In the genomic region with DNA sequence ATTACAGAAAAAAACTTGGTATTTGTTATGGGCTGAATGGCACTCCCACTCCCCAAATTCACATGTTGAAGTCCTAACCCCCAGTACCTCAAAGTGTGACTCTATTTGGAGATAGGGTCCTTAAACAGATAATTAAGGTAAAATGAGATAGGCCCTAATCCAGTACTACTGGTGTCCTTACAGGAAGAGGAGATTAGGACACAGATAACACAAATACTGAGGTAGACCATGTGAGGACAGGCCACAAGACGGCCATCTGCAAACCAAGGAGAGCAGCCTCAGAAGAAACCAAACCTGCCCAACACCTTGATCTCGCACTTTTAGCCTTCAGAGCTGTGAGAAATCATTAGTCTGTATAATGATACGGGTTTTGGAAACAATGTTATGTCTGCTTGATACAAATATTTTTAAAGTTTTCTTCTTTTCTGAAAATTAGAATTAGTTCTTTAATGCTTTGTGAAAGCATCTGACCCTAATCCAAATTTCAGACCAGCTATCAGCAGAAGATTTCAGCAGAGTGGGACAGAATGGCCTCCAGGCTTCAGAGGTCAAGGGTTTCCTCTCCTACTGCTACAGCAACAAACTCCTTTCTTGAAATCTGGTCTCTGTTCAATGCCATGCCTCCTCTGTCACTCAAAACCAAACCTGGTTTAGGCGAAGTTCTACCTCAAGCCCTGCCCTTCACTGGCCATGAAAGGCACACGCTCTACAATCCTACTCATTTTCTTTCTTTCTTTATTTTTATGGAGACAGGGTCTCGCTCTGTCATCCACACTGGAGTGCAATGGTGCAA, we compare ENCODE assay signal across 1 cellular context.
TF ChIP-seq lines count a peak whose summit lies in the region.

No MANE protein-coding gene starts in this region.

TF ChIP-seq in GM23338, 12 proteins besides CTCF, POLR2A, EP300 and RAD21 (continued from another document):
- TF ChIP-seq, protein P1, sequence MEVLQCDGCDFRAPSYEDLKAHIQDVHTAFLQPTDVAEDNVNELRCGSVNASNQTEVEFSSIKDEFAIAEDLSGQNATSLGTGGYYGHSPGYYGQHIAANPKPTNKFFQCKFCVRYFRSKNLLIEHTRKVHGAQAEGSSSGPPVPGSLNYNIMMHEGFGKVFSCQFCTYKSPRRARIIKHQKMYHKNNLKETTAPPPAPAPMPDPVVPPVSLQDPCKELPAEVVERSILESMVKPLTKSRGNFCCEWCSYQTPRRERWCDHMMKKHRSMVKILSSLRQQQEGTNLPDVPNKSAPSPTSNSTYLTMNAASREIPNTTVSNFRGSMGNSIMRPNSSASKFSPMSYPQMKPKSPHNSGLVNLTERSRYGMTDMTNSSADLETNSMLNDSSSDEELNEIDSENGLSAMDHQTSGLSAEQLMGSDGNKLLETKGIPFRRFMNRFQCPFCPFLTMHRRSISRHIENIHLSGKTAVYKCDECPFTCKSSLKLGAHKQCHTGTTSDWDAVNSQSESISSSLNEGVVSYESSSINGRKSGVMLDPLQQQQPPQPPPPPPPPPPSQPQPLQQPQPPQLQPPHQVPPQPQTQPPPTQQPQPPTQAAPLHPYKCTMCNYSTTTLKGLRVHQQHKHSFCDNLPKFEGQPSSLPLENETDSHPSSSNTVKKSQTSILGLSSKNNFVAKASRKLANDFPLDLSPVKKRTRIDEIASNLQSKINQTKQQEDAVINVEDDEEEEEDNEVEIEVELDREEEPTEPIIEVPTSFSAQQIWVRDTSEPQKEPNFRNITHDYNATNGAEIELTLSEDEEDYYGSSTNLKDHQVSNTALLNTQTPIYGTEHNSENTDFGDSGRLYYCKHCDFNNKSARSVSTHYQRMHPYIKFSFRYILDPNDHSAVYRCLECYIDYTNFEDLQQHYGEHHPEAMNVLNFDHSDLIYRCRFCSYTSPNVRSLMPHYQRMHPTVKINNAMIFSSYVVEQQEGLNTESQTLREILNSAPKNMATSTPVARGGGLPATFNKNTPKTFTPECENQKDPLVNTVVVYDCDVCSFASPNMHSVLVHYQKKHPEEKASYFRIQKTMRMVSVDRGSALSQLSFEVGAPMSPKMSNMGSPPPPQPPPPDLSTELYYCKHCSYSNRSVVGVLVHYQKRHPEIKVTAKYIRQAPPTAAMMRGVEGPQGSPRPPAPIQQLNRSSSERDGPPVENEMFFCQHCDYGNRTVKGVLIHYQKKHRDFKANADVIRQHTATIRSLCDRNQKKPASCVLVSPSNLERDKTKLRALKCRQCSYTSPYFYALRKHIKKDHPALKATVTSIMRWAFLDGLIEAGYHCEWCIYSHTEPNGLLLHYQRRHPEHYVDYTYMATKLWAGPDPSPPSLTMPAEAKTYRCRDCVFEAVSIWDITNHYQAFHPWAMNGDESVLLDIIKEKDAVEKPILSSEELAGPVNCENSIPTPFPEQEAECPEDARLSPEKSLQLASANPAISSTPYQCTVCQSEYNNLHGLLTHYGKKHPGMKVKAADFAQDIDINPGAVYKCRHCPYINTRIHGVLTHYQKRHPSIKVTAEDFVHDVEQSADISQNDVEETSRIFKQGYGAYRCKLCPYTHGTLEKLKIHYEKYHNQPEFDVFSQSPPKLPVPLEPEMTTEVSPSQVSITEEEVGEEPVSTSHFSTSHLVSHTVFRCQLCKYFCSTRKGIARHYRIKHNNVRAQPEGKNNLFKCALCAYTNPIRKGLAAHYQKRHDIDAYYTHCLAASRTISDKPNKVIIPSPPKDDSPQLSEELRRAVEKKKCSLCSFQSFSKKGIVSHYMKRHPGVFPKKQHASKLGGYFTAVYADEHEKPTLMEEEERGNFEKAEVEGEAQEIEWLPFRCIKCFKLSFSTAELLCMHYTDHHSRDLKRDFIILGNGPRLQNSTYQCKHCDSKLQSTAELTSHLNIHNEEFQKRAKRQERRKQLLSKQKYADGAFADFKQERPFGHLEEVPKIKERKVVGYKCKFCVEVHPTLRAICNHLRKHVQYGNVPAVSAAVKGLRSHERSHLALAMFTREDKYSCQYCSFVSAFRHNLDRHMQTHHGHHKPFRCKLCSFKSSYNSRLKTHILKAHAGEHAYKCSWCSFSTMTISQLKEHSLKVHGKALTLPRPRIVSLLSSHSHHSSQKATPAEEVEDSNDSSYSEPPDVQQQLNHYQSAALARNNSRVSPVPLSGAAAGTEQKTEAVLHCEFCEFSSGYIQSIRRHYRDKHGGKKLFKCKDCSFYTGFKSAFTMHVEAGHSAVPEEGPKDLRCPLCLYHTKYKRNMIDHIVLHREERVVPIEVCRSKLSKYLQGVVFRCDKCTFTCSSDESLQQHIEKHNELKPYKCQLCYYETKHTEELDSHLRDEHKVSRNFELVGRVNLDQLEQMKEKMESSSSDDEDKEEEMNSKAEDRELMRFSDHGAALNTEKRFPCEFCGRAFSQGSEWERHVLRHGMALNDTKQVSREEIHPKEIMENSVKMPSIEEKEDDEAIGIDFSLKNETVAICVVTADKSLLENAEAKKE (CRISPR knock-in tag; IDR thresholded peaks at IDR 0.05), result no peak
- TF ChIP-seq, protein P2, sequence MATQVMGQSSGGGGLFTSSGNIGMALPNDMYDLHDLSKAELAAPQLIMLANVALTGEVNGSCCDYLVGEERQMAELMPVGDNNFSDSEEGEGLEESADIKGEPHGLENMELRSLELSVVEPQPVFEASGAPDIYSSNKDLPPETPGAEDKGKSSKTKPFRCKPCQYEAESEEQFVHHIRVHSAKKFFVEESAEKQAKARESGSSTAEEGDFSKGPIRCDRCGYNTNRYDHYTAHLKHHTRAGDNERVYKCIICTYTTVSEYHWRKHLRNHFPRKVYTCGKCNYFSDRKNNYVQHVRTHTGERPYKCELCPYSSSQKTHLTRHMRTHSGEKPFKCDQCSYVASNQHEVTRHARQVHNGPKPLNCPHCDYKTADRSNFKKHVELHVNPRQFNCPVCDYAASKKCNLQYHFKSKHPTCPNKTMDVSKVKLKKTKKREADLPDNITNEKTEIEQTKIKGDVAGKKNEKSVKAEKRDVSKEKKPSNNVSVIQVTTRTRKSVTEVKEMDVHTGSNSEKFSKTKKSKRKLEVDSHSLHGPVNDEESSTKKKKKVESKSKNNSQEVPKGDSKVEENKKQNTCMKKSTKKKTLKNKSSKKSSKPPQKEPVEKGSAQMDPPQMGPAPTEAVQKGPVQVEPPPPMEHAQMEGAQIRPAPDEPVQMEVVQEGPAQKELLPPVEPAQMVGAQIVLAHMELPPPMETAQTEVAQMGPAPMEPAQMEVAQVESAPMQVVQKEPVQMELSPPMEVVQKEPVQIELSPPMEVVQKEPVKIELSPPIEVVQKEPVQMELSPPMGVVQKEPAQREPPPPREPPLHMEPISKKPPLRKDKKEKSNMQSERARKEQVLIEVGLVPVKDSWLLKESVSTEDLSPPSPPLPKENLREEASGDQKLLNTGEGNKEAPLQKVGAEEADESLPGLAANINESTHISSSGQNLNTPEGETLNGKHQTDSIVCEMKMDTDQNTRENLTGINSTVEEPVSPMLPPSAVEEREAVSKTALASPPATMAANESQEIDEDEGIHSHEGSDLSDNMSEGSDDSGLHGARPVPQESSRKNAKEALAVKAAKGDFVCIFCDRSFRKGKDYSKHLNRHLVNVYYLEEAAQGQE (IDR thresholded peaks at IDR 0.05; ENCODE audit: unreplicated experiment), result no peak
- no peak for TF ChIP-seq JUNB (IDR thresholded peaks at IDR 0.05; ENCODE audit: unreplicated experiment)
- TF ChIP-seq NANOG (IDR thresholded peaks at IDR 0.05; ENCODE audit: borderline replicate concordance), result no peak
- no peak for TF ChIP-seq STAT1 (IDR thresholded peaks at IDR 0.05; ENCODE audit: unreplicated experiment)
- no peak for TF ChIP-seq POLR2AphosphoS5 (IDR thresholded peaks at IDR 0.05; ENCODE audit: low read depth)
